ENCODE assay signal across 18 cellular contexts in genomic region chr2:217016829-217017228, GRCh38.
"Had no signal": no experiment of that assay in that cellular context is flagged by ENCODE, and none has a peak within 500 bp of the region (broad histone marks: within the 10 kb centered on the region; RNA-seq: fewer than 3 reads in every experiment).

No MANE protein-coding gene starts in this region.

- H3K27me3 Mint-ChIP-seq: brain had no signal

- ATAC-seq: activated T-helper 17 cell treated with anti-CD3 and anti-CD28 coated beads, Interleukin-2, amount 50 U/mL, for 72 hours; gastrocnemius medialis; natural killer cell treated with Interleukin-12 subunit alpha and Interleukin-12 subunit beta and Interleukin-15 and Interleukin-18, amount 100 ng/mL, for 72 hours; stimulated activated naive CD8-positive, alpha-beta T cell treated with anti-CD3 and anti-CD28 coated beads, Interleukin-15, Interleukin-2, amounts not matched to agents 100 U/mL and 50 U/mL, for 24 hours had no signal

- H3K4me1 ChIP-seq: gastrocnemius medialis had no signal

- H3K4me3 ChIP-seq: dorsolateral prefrontal cortex, gastrocnemius medialis, SK-N-MC, transverse colon had no signal

- DNase-seq: activated CD4-positive, alpha-beta memory T cell treated with anti-CD3 and anti-CD28 coated beads, Interleukin-2, amount 10 ng/mL, durations not matched to agents 7 days and 5 days; activated CD4-positive, alpha-beta T cell treated with anti-CD3 and anti-CD28 coated beads for 48 hours; activated naive CD4-positive, alpha-beta T cell; activated T-cell treated with anti-CD3 and anti-CD28 coated beads, Interleukin-2, amount 50 U/mL, for 1 hour; anterior cingulate cortex; central memory CD4-positive, alpha-beta T cell; dorsolateral prefrontal cortex; gastrocnemius medialis; occipital lobe; posterior cingulate gyrus; stimulated activated naive CD8-positive, alpha-beta T cell treated with anti-CD3 and anti-CD28 coated beads, Interleukin-15, Interleukin-2, amounts not matched to agents 100 U/mL and 50 U/mL, for 24 hours; substantia nigra; transverse colon had no signal

- H3K27me3 ChIP-seq: gastrocnemius medialis, transverse colon had no signal

- H3K4me1 Mint-ChIP-seq: activated CD4-positive, alpha-beta memory T cell treated with anti-CD3 and anti-CD28 coated beads, Interleukin-2, amount 10 ng/mL, durations not matched to agents 7 days and 5 days; activated T-helper 17 cell treated with anti-CD3 and anti-CD28 coated beads, Interleukin-2, amount 50 U/mL, for 72 hours had no signal

- H3K27ac ChIP-seq: dorsolateral prefrontal cortex, gastrocnemius medialis, SK-N-MC, transverse colon had no signal

- H3K36me3 ChIP-seq: gastrocnemius medialis, transverse colon had no signal

- H3K9me3 Mint-ChIP-seq: activated T-helper 17 cell treated with anti-CD3 and anti-CD28 coated beads, Interleukin-2, amount 50 U/mL, for 72 hours; natural killer cell treated with Interleukin-12 subunit alpha and Interleukin-12 subunit beta and Interleukin-15 and Interleukin-18, amount 100 ng/mL, for 72 hours; T-helper 2 cell treated with Interferon-gamma antibody and Interleukin-4, amounts not matched to agents 5 μg/mL and 100 μg/mL, for 36 hours had no signal

- H3K27ac Mint-ChIP-seq: activated CD4-positive, alpha-beta memory T cell treated with anti-CD3 and anti-CD28 coated beads, Interleukin-2, amount 10 ng/mL, durations not matched to agents 7 days and 5 days; activated T-helper 17 cell treated with anti-CD3 and anti-CD28 coated beads, Interleukin-2, amount 50 U/mL, for 72 hours; natural killer cell treated with Interleukin-12 subunit alpha and Interleukin-12 subunit beta and Interleukin-15 and Interleukin-18, amount 100 ng/mL, for 72 hours; T-helper 2 cell treated with Interferon-gamma antibody and Interleukin-4, amounts not matched to agents 5 μg/mL and 100 μg/mL, for 36 hours had no signal

- H3K4me3 Mint-ChIP-seq: activated CD4-positive, alpha-beta memory T cell treated with anti-CD3 and anti-CD28 coated beads, Interleukin-2, amount 10 ng/mL, durations not matched to agents 7 days and 5 days; activated T-helper 17 cell treated with anti-CD3 and anti-CD28 coated beads, Interleukin-2, amount 50 U/mL, for 72 hours; natural killer cell treated with Interleukin-12 subunit alpha and Interleukin-12 subunit beta and Interleukin-15 and Interleukin-18, amount 100 ng/mL, for 72 hours; T-helper 2 cell treated with Interferon-gamma antibody and Interleukin-4, amounts not matched to agents 5 μg/mL and 100 μg/mL, for 36 hours had no signal

- H3K9me3 ChIP-seq: gastrocnemius medialis had no signal
